In genomic region chr20:22452442-22453011, GRCh38 we compare ENCODE assay signal across 14 cellular contexts.
"Had no signal": no experiment of that assay in that cellular context is flagged by ENCODE, and none has a peak within 500 bp of the region (broad histone marks: within the 10 kb centered on the region; RNA-seq: fewer than 3 reads in every experiment).

No MANE protein-coding gene starts in this region.

- H3K4me1 ChIP-seq: adrenal gland had no signal

- H3K36me3 ChIP-seq: adrenal gland, esophagus squamous epithelium, stomach, thoracic aorta had no signal

- H3K27me3 ChIP-seq: stomach had no signal

- H3K27ac ChIP-seq: adrenal gland, esophagus squamous epithelium, thoracic aorta had no signal

- H3K9me3 ChIP-seq: adrenal gland, esophagus squamous epithelium, stomach, thoracic aorta had no signal

- H3K4me3 ChIP-seq: adrenal gland, esophagus squamous epithelium, stomach, thoracic aorta had no signal

- DNase-seq: activated B cell treated with CpG ODN at 0.5 μM for 24 hours; activated CD4-positive, alpha-beta T cell treated with anti-CD3 and anti-CD28 coated beads, Interleukin-2, amount 10 ng/mL, durations not matched to agents 24 days and 14 days; activated CD8-positive, alpha-beta memory T cell treated with anti-CD3 and anti-CD28 coated beads for 24 hours; activated naive CD4-positive, alpha-beta T cell treated with anti-CD3 and anti-CD28 coated beads, Interleukin-2, amount 10 ng/mL, durations not matched to agents 7 days and 5 days; activated T-cell treated with anti-CD3 and anti-CD28 coated beads for 4 hours; esophagus squamous epithelium; glutamatergic neuron; immature natural killer cell; left cardiac atrium; stimulated activated CD4-positive, alpha-beta T cell treated with anti-CD3 and anti-CD28 coated beads, Interleukin-4, amount 100 ng/mL, for 24 hours; stomach had no signal

- ATAC-seq: activated T-helper 17 cell treated with anti-CD3 and anti-CD28 coated beads, Interleukin-2, amount 50 U/mL, for 72 hours; left cardiac atrium had no signal
